ENCODE assay signal across 10 cellular contexts in the genomic region with DNA sequence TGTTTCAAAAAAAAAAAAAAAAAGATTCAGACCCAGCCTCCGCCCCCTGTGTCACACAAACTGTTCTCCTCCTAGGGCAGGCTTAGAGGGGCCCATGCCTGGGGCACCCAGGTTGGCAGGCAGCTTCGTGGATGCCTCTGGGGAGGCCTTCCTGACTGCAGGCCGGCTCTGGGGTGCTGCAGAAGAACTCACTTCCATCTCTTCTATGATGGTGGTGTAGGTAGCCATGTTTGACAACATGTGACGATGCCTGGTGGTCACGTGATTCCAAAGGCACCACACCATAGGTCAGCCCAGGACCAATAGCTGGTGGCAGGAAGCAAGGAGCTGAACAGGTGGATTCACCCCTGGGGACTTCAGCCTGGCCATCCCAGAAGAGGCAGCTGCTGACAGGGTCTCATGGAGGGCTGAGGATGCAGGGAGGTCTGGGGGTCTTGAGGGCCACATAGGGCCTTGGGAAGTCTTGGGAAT. TPM values are rescaled to one million over a fixed set of nuclear protein-coding genes. Genes with fewer than 3 reads are reported as not detected.
DNase-seq lines count a peak whose midpoint lies in the region; ATAC-seq, FAIRE-seq and TF ChIP-seq lines count a peak whose summit lies in the region.
"Had no signal": no experiment of that assay in that cellular context is flagged by ENCODE, and none has a peak within 500 bp of the region (broad histone marks: within the 10 kb centered on the region; RNA-seq: fewer than 3 reads in every experiment).

No MANE protein-coding gene starts in this region.

- H4K20me1 ChIP-seq in H1 (replicated peaks in 1 of 2; ENCODE audit: control insufficient read depth in 1 of 2, insufficient read depth in 2 of 2, low read length in 2 of 2) = no peaks in the 10 kb centered on the region

- DNase-seq in BE2C (peak; percentile 64), GM12865 (ENCODE audit: low read depth) (peak; percentile 76), NOMO-1 treated with DMSO at 0.1 percent for 48 hours (lab: John Stamatoyannopoulos, UW; ENCODE audit: unreplicated experiment) (peak; percentile 84), H1 (ENCODE audit: low read depth in 1 of 2, low spot score in 2 of 2) (no peak), left lobe of liver (ENCODE audit: low spot score) (no peak), frontal cortex (ENCODE audit: low spot score in 2 of 2) (no peak)
- DNase-seq: GOT3 had no signal

- no peak overlapping the region for H3K14ac ChIP-seq in H1 (ENCODE audit: insufficient read length)

- FAIRE-seq in H1 (lab: Jason Lieb, UNC) (peak; percentile 84), frontal cortex (lab: Jason Lieb, UNC) (no peak)
- FAIRE-seq: TTC549 had no signal

- no peak overlapping the region for H3K56ac ChIP-seq in H1 (replicated peaks; ENCODE audit: insufficient read length, low read depth, low read length)

- H2BK20ac ChIP-seq in H1 (ENCODE audit: low read length) = no peak overlapping the region

- POLR2A ChIA-PET in H1 (lab: Charles Lee; ENCODE audit: partially characterized antibody) = interaction anchor here (0.7 to 3.0 kb wide), 5 partner anchors 8 to 492 kb away, joined by 3 to 9 read pairs (median 3); no protein-coding TSS in a partner anchor

- H3K4ac ChIP-seq in H1 (replicated peaks; ENCODE audit: insufficient read length, low read depth, low read length) = no peak overlapping the region

- WGBS in H1 (ENCODE audit: extremely low coverage in 1 of 2, insufficient coverage in 1 of 2, insufficient read length in 1 of 2, insufficient replicate concordance in 2 of 2, low coverage in 1 of 2, low lambda C conversion rate in 2 of 2, missing lambda C conversion rate in 1 of 2), 2 experiments = 68% methylated on average over 4 of the region's 5 CpGs; no CpG with 5 or more reads in 1 of the 2 experiments
- 90 to 93% methylated on average over 2 to 3 of the region's 5 CpGs for WGBS in gastroesophageal sphincter (ENCODE audit: low coverage in 1 of 2), 2 donors

- H3K9ac ChIP-seq in H1 (replicated peaks in 1 of 4; ENCODE audit: extremely low read depth in 1 of 4, low read depth in 3 of 4, low read length in 3 of 4) = no peak overlapping the region

- peak overlapping the region; percentile 99 for H4K8ac ChIP-seq in H1 (ENCODE audit: extremely low read depth, insufficient read depth, low read length)

- no peak for TF ChIP-seq EP300 in H1 (IDR thresholded peaks at IDR 0.05; ENCODE audit: borderline replicate concordance in 1 of 2, low read depth in 2 of 2, low read length in 2 of 2)
- TF ChIP-seq EP300 in gastroesophageal sphincter (IDR thresholded peaks at IDR 0.05) = no peak

- peaks cover 2% of the 10 kb centered on the region; the same call in 1 of the 2 replicates for H3K23me2 ChIP-seq in H1 (ENCODE audit: low read depth, low read length)

- no peak overlapping the region for H2BK15ac ChIP-seq in H1 (ENCODE audit: low read length)

- H3K18ac ChIP-seq in H1 (ENCODE audit: extremely low read depth, low read length) = no peak overlapping the region

- TF ChIP-seq POLR2A in H1 (IDR thresholded peaks at IDR 0.05; ENCODE audit: control extremely low read depth in 1 of 2, low read depth in 2 of 2, low read length in 2 of 2) (no peak), gastroesophageal sphincter (IDR thresholded peaks at IDR 0.05) (no peak)

- H3K36me3 ChIP-seq in BE2C = no peaks in the 10 kb centered on the region
- H3K36me3 ChIP-seq in H1 (ENCODE audit: control insufficient read depth in 2 of 4, insufficient read depth in 4 of 4, low read length in 3 of 4) = no peaks in the 10 kb centered on the region
- no peaks in the 10 kb centered on the region for H3K36me3 ChIP-seq in gastroesophageal sphincter

- CTCF ChIA-PET in H1 (lab: Charles Lee; ENCODE audit: partially characterized antibody) = interaction anchor here (1.3 to 4.4 kb wide), 2 partner anchors 121 to 205 kb away, joined by 3 to 32 read pairs; no protein-coding TSS in a partner anchor

- H4K5ac ChIP-seq in H1 (ENCODE audit: insufficient read length, low read depth, low read length) = no peak overlapping the region

- H3K79me2 ChIP-seq in H1 (ENCODE audit: control insufficient read depth in 1 of 2, insufficient read depth in 2 of 2, low read length in 2 of 2) = no peaks in the 10 kb centered on the region

- no peaks in the 10 kb centered on the region for H3K79me1 ChIP-seq in H1 (ENCODE audit: low read depth, low read length)

- H3K27ac ChIP-seq in H1 (ENCODE audit: low read depth, low read length) (no peak overlapping the region), gastroesophageal sphincter (no peak overlapping the region)

- TF ChIP-seq RAD21 in H1 (IDR thresholded peaks at IDR 0.05 in 1 of 2, conservative IDR thresholded peaks at IDR 0.05 in 1 of 2; ENCODE audit: low read depth in 2 of 2, low read length in 2 of 2) = no peak

- H3K27me3 ChIP-seq in BE2C (no peaks in the 10 kb centered on the region), H1 (replicated peaks in 1 of 4; ENCODE audit: control insufficient read depth in 3 of 4, extremely low read depth in 1 of 4, insufficient read depth in 3 of 4, low read length in 3 of 4) (no peaks in the 10 kb centered on the region), gastroesophageal sphincter (no peaks in the 10 kb centered on the region)

- H2AFZ ChIP-seq in H1 (ENCODE audit: low read length) = peak overlapping the region; percentile 88; the same call in 1 of the 2 replicates

- TF ChIP-seq CTCF in BE2C (IDR thresholded peaks at IDR 0.05; ENCODE audit: low read depth, low read length) = no peak
- no peak for TF ChIP-seq CTCF in GM12865 (IDR thresholded peaks at IDR 0.05; ENCODE audit: insufficient read depth, low read depth, low read length, missing control alignments)
- TF ChIP-seq CTCF in H1 (IDR thresholded peaks at IDR 0.05; ENCODE audit: control extremely low read depth in 1 of 3, insufficient read depth in 1 of 3, low read depth in 1 of 3, low read length in 3 of 3) = no peak
- TF ChIP-seq CTCF in gastroesophageal sphincter (IDR thresholded peaks at IDR 0.05) = no peak

- no peak overlapping the region for H2AK5ac ChIP-seq in H1 (ENCODE audit: low read depth, low read length)

- H3K9me3 ChIP-seq in BE2C (no peaks in the 10 kb centered on the region), H1 (ENCODE audit: insufficient read depth in 2 of 2, low read depth in 1 of 2, low read length in 1 of 2) (peaks cover 3 to 4% of the 10 kb centered on the region in 2 experiments; a peak in 2 of 4 replicates), gastroesophageal sphincter (no peaks in the 10 kb centered on the region)

- ATAC-seq in left lobe of liver (no peak), GM19395 (IDR thresholded peaks at IDR 0.05; ENCODE audit: unreplicated experiment) (no peak), gastroesophageal sphincter (no peak)

- H4K91ac ChIP-seq in H1 (replicated peaks; ENCODE audit: insufficient read length, low read length) = no peak overlapping the region

- H2BK12ac ChIP-seq in H1 (ENCODE audit: low read depth, low read length) = no peak overlapping the region

- H2BK5ac ChIP-seq in H1 (ENCODE audit: low read depth, low read length) = no peak overlapping the region

- no peak overlapping the region for H3K23ac ChIP-seq in H1 (ENCODE audit: insufficient read length)

- H3K4me1 ChIP-seq in BE2C (peaks cover 10% of the 10 kb centered on the region), H1 (replicated peaks in 1 of 4; ENCODE audit: control insufficient read depth in 3 of 4, insufficient read depth in 4 of 4, low read length in 3 of 4) (peaks cover 0 to 11% (median 7%) of the 10 kb centered on the region in 4 experiments; a peak in 6 of 7 replicates), gastroesophageal sphincter (peaks cover 0 to 12% (median 8%) of the 10 kb centered on the region in 3 donors)

- no peak overlapping the region for H3K4me3 ChIP-seq in BE2C (ENCODE audit: low read depth, low read length)
- H3K4me3 ChIP-seq in GM12865 (ENCODE audit: low read depth, low read length) = no peak overlapping the region
- H3K4me3 ChIP-seq in H1 (ENCODE audit: extremely low read depth in 1 of 4, insufficient read depth in 2 of 4, low read depth in 3 of 4, low read length in 4 of 4) = peak overlapping the region in 1 of 4 experiments; percentile 50; a peak in 3 of 8 replicates
- no peak overlapping the region for H3K4me3 ChIP-seq in gastroesophageal sphincter

- H3K4me2 ChIP-seq in H1 (ENCODE audit: insufficient read depth in 1 of 2, low read depth in 2 of 2, low read length in 2 of 2) = peak overlapping the region; percentile 31 to 55; a peak in 3 of 4 replicates

- H2BK120ac ChIP-seq in H1 (replicated peaks; ENCODE audit: low read depth, low read length) = no peak overlapping the region

TF ChIP-seq in H1, 55 proteins besides CTCF, POLR2A, EP300 and RAD21 (continues in another document):
- TF ChIP-seq SIRT6 (IDR thresholded peaks at IDR 0.05; ENCODE audit: low read length) (no peak), TBP (IDR thresholded peaks at IDR 0.05; ENCODE audit: low read depth, low read length) (peak; percentile 53; the same call in 1 of the 2 replicates)

RNA-seq across cellular contexts. Expression of gene CELSR1, which starts 24.1 kb away (rescaled TPM):
- 0.29 TPM for polyA plus RNA-seq in BE2C (2012; ENCODE audit: insufficient read depth, insufficient read length, low read depth)
- 12.2 and 12.4 TPM in 2 replicates for total RNA-seq in H1 (2021; fragmentation: NEBNext Ultra II Directional; extraction: Animal tissue kit (Norgen Biotek cat#: 25700))
- polyA plus RNA-seq in H1 (2011; rRNA removed) = 9.0 and 16.4 TPM in 2 replicates
- polyA plus RNA-seq in H1 (2011; cell fraction: cytosol; rRNA removed) = 9.1 TPM
- 36.2 TPM for polyA plus RNA-seq in H1 (2011; cell fraction: nucleus; rRNA removed)
- polyA plus RNA-seq in H1 (2012, experiment 1 of 2) = 8.8 to 12.1 TPM (median 10.3 TPM) in 4 replicates
- polyA plus RNA-seq in H1 (2012, experiment 2 of 2) = 7.3 TPM
- 10.4 TPM for polyA plus RNA-seq in H1 (2013, experiment 1 of 2)
- 9.5 TPM for polyA plus RNA-seq in H1 (2013, experiment 2 of 2)
- polyA minus RNA-seq in H1 (2011; rRNA and poly(A)+ RNA removed) = 22.5 and 24.2 TPM in 2 replicates
- polyA minus RNA-seq in H1 (2011; cell fraction: cytosol; rRNA and poly(A)+ RNA removed) = 13.4 TPM
- 38.4 TPM for polyA minus RNA-seq in H1 (2011; cell fraction: nucleus; rRNA and poly(A)+ RNA removed)
- total RNA-seq in left lobe of liver (8.4 TPM), gastroesophageal sphincter (1 to 10 TPM; 1.7 to 4.8 (median 4.3) TPM), frontal cortex (2.0 TPM)

RNA-seq across cellular contexts. Expression of gene GRAMD4, which starts 58.7 kb away (rescaled TPM):
- 53.7 TPM for polyA plus RNA-seq in BE2C (2012; ENCODE audit: insufficient read depth, insufficient read length, low read depth)
- total RNA-seq in H1 (2021; fragmentation: NEBNext Ultra II Directional; extraction: Animal tissue kit (Norgen Biotek cat#: 25700)) = 20.5 and 25.6 TPM in 2 replicates
- polyA plus RNA-seq in H1 (2011; rRNA removed) = 7.9 and 8.6 TPM in 2 replicates
- polyA plus RNA-seq in H1 (2011; cell fraction: cytosol; rRNA removed) = 9.2 TPM
- 18.3 TPM for polyA plus RNA-seq in H1 (2011; cell fraction: nucleus; rRNA removed)
- 14.3 to 23.8 TPM (median 16.0 TPM) in 4 replicates for polyA plus RNA-seq in H1 (2012, experiment 1 of 2)
- polyA plus RNA-seq in H1 (2012, experiment 2 of 2) = 5.4 TPM
- 10.3 TPM for polyA plus RNA-seq in H1 (2013, experiment 1 of 2)
- polyA plus RNA-seq in H1 (2013, experiment 2 of 2) = 9.8 TPM
- 12.8 and 15.9 TPM in 2 replicates for polyA minus RNA-seq in H1 (2011; rRNA and poly(A)+ RNA removed)
- polyA minus RNA-seq in H1 (2011; cell fraction: cytosol; rRNA and poly(A)+ RNA removed) = 8.7 TPM
- 8.7 TPM for polyA minus RNA-seq in H1 (2011; cell fraction: nucleus; rRNA and poly(A)+ RNA removed)
- total RNA-seq in left lobe of liver = 42.5 TPM
- 10 to 100 TPM; 10.8 to 53.3 (median 33.2) TPM for total RNA-seq in gastroesophageal sphincter
- total RNA-seq in frontal cortex = 49.7 TPM

Comparison
In these comparisons a context has a peak if more than half of its experiments do, and no peak if none do; other contexts are left out.
1. DNase-seq: peak in BE2C (single experiment), GM12865 (single experiment) and NOMO-1 treated with DMSO at 0.1 percent for 48 hours (single experiment); none in H1 (0 of 2), left lobe of liver (single experiment) and frontal cortex (0 of 2).